Comparison of ENCODE assay signal across 14 cellular contexts in the genomic region with DNA sequence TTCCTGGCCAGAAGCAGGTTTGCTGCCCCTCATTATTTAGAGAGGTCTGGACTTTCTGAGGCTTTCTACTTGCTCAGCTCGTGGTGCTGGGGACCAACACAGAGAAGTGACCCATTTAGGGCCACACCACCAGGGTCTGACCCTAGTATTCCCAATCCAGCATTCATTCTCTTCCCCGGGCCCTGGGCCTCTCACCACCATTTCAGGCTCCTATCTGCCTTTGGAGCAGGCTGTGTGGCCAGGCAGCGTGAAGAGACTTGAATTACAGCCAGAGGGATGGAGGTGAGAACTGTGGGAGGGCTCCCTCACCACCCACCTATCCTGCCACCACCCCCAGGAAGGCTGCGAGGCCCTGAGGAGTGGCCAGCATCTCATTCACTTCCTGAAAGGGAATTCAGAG. TPM values are rescaled to one million over a fixed set of nuclear protein-coding genes. Genes with fewer than 3 reads are reported as not detected.
DNase-seq lines count a peak whose midpoint lies in the region; ATAC-seq and TF ChIP-seq lines count a peak whose summit lies in the region.
"Had no signal": no experiment of that assay in that cellular context is flagged by ENCODE, and none has a peak within 500 bp of the region (broad histone marks: within the 10 kb centered on the region; RNA-seq: fewer than 3 reads in every experiment).

No MANE protein-coding gene starts in this region.

- H3K9me3 ChIP-seq in right atrium auricular region = no peaks in the 10 kb centered on the region
- H3K9me3 ChIP-seq in endocrine pancreas (ENCODE audit: control insufficient read depth, low read length) = no peaks in the 10 kb centered on the region
- no peaks in the 10 kb centered on the region for H3K9me3 ChIP-seq in suprapubic skin
- no peaks in the 10 kb centered on the region for H3K9me3 ChIP-seq in SJCRH30 (replicated peaks)
- H3K9me3 ChIP-seq: MG63 had no signal

- peak overlapping the region; percentile 84 for H3K4ac ChIP-seq in mesendoderm (ENCODE audit: low read depth, low read length)

- H3K18ac ChIP-seq in mesendoderm (ENCODE audit: low read length) = peak overlapping the region; percentile 57

- H3K27ac ChIP-seq in right atrium auricular region (no peak overlapping the region), mesendoderm (ENCODE audit: low read depth, low read length) (peak overlapping the region; percentile 75), suprapubic skin (no peak overlapping the region), SJCRH30 (no peak overlapping the region)
- H3K27ac ChIP-seq: foreskin keratinocyte had no signal

- H2AK5ac ChIP-seq in mesendoderm (ENCODE audit: low read length) = peak overlapping the region; percentile 3

- no peak overlapping the region for H3K4me3 ChIP-seq in right atrium auricular region
- no peak overlapping the region for H3K4me3 ChIP-seq in endocrine pancreas (ENCODE audit: control insufficient read depth, insufficient read depth, low read length)
- H3K4me3 ChIP-seq in mesendoderm (ENCODE audit: low read length) = no peak overlapping the region
- no peak overlapping the region for H3K4me3 ChIP-seq in suprapubic skin
- H3K4me3 ChIP-seq in SJCRH30 = no peak overlapping the region
- H3K4me3 ChIP-seq: MG63 had no signal

- peak overlapping the region; percentile 37 for H2BK5ac ChIP-seq in mesendoderm (ENCODE audit: low read length)

- no peak overlapping the region for H3K23ac ChIP-seq in mesendoderm (ENCODE audit: low read length)

- H3K36me3 ChIP-seq in right atrium auricular region (no peaks in the 10 kb centered on the region), endocrine pancreas (ENCODE audit: control insufficient read depth, insufficient read depth, low read length) (no peaks in the 10 kb centered on the region), mesendoderm (ENCODE audit: control insufficient read depth, insufficient read depth, low read length) (no peaks in the 10 kb centered on the region), suprapubic skin (no peaks in the 10 kb centered on the region), SJCRH30 (no peaks in the 10 kb centered on the region)
- H3K36me3 ChIP-seq: MG63 had no signal

- peak overlapping the region; percentile 67 for H3K56ac ChIP-seq in mesendoderm (ENCODE audit: low read length)

- peaks cover 0 to 48% of the 10 kb centered on the region in 2 donors for H3K4me1 ChIP-seq in right atrium auricular region
- H3K4me1 ChIP-seq in endocrine pancreas (ENCODE audit: control insufficient read depth, insufficient read depth, low read length) = no peaks in the 10 kb centered on the region
- H3K4me1 ChIP-seq in mesendoderm (ENCODE audit: control insufficient read depth, low read depth, low read length) = peaks cover 49% of the 10 kb centered on the region
- H3K4me1 ChIP-seq in suprapubic skin = no peaks in the 10 kb centered on the region
- H3K4me1 ChIP-seq in SJCRH30 = peaks cover 8% of the 10 kb centered on the region
- H3K4me1 ChIP-seq: foreskin keratinocyte had no signal

- H3K9me3 Mint-ChIP-seq in activated T-cell treated with anti-CD3 and anti-CD28 coated beads, Interleukin-2, amount 50 U/mL, for 24 hours = no peaks in the 10 kb centered on the region

- no peak overlapping the region for H2BK15ac ChIP-seq in mesendoderm (replicated peaks; ENCODE audit: low read depth)

- H3K9ac ChIP-seq in endocrine pancreas (ENCODE audit: control insufficient read depth, insufficient read depth, low read length) = peak overlapping the region; percentile 47
- peak overlapping the region; percentile 54 for H3K9ac ChIP-seq in mesendoderm (ENCODE audit: low read length)

- peaks cover 7% of the 10 kb centered on the region for H3K79me1 ChIP-seq in mesendoderm (ENCODE audit: low read length)

- H3K27me3 Mint-ChIP-seq in activated T-cell treated with anti-CD3 and anti-CD28 coated beads, Interleukin-2, amount 50 U/mL, for 24 hours = peaks cover 40% of the 10 kb centered on the region

- TF ChIP-seq CTCF in right atrium auricular region (IDR thresholded peaks at IDR 0.05) = no peak
- no peak for TF ChIP-seq CTCF in suprapubic skin (IDR thresholded peaks at IDR 0.05)

- H3K79me2 ChIP-seq in mesendoderm (ENCODE audit: control insufficient read depth, insufficient read depth, low read length) = no peaks in the 10 kb centered on the region

- H3K27me3 ChIP-seq in right atrium auricular region = no peaks in the 10 kb centered on the region
- no peaks in the 10 kb centered on the region for H3K27me3 ChIP-seq in endocrine pancreas (ENCODE audit: control insufficient read depth, insufficient read depth, low read length)
- no peaks in the 10 kb centered on the region for H3K27me3 ChIP-seq in mesendoderm (ENCODE audit: insufficient read depth, low read length, poor library complexity)
- peaks cover 18% of the 10 kb centered on the region for H3K27me3 ChIP-seq in suprapubic skin
- no peaks in the 10 kb centered on the region for H3K27me3 ChIP-seq in SJCRH30
- H3K27me3 ChIP-seq: foreskin keratinocyte, MG63 had no signal

- no peak for TF ChIP-seq EP300 in suprapubic skin (IDR thresholded peaks at IDR 0.05)

- TF ChIP-seq POLR2A in suprapubic skin (IDR thresholded peaks at IDR 0.05) = no peak

- no peaks in the 10 kb centered on the region for H3K4me1 Mint-ChIP-seq in activated T-cell treated with anti-CD3 and anti-CD28 coated beads, Interleukin-2, amount 50 U/mL, for 24 hours (ENCODE audit: low read depth)

- H4K8ac ChIP-seq in mesendoderm (ENCODE audit: low read depth, low read length) = no peak overlapping the region

- H3K4me2 ChIP-seq in mesendoderm (ENCODE audit: low read length) = no peak overlapping the region

- intact Hi-C loops in Right ventricle myocardium superior (cut with DNase I) = no loop called here

- no peak overlapping the region for H3K27ac Mint-ChIP-seq in activated T-cell treated with anti-CD3 and anti-CD28 coated beads, Interleukin-2, amount 50 U/mL, for 24 hours

- no peak overlapping the region for H3K4me3 Mint-ChIP-seq in activated T-cell treated with anti-CD3 and anti-CD28 coated beads, Interleukin-2, amount 50 U/mL, for 24 hours

- peak overlapping the region; percentile 61 for H4K5ac ChIP-seq in mesendoderm (ENCODE audit: low read length)

- no peak overlapping the region for H2BK120ac ChIP-seq in mesendoderm (ENCODE audit: low read depth, low read length)

- WGBS in mesendoderm (ENCODE audit: extremely low coverage, insufficient coverage, low lambda C conversion rate) = no CpG with 5 or more reads among the region's 4 CpGs
- WGBS in suprapubic skin = 74% methylated on average over 4 of the region's 4 CpGs

- DNase-seq in Right ventricle myocardium superior (peak; percentile 30), right atrium auricular region (ENCODE audit: low spot score) (no peak), mesendoderm (no peak), suprapubic skin (ENCODE audit: low spot score in 2 of 2) (peak; percentile 40 to 55), HuH-7 (ENCODE audit: low spot score) (no peak), SJCRH30 (no peak)
- no peak for DNase-seq in activated T-cell treated with anti-CD3 and anti-CD28 coated beads, Interleukin-2, amount 50 U/mL, for 24 hours
- DNase-seq: foreskin keratinocyte, HCEC 1CT, MG63, midbrain, NCI-H1930, NCI-H748 treated with DMSO at 0.1 percent for 48 hours had no signal

- no peaks in the 10 kb centered on the region for H3K36me3 Mint-ChIP-seq in activated T-cell treated with anti-CD3 and anti-CD28 coated beads, Interleukin-2, amount 50 U/mL, for 24 hours (ENCODE audit: low read depth)

- no peak for ATAC-seq in Right ventricle myocardium superior (ENCODE audit: poor library complexity)
- ATAC-seq: foreskin keratinocyte had no signal

RNA-seq across cellular contexts. Expression of a gene that starts 24.6 kb away (rescaled TPM):
- total RNA-seq in Right ventricle myocardium superior (25.0 TPM), right atrium auricular region (10 to 100 TPM; 23.6 to 32.4 TPM), suprapubic skin (1 to 10 TPM; 3.9 to 8.5 (median 6.6) TPM)
- 5.4 TPM for polyA plus RNA-seq in mesendoderm (2013, experiment 1 of 2)
- 4.8 TPM for polyA plus RNA-seq in mesendoderm (2013, experiment 2 of 2)
- total RNA-seq in SJCRH30 (2014; rRNA removed; shearing (Covaris generic)) = 17.5 and 18.9 TPM in 2 replicates

Comparison
In these comparisons a context has a peak if more than half of its experiments do, and no peak if none do; other contexts are left out.
1. DNase-seq: peak in Right ventricle myocardium superior (single experiment) and suprapubic skin (2 of 2); none in right atrium auricular region (single experiment), mesendoderm (single experiment), activated T-cell treated with anti-CD3 and anti-CD28 coated beads, Interleukin-2, amount 50 U/mL, for 24 hours (single experiment), HuH-7 (single experiment) and SJCRH30 (0 of 2).